ENCODE assay signal across 8 cellular contexts in genomic region chr10:30502266-30503058, GRCh38.
DNase-seq lines count a peak whose midpoint lies in the region; ATAC-seq and TF ChIP-seq lines count a peak whose summit lies in the region.

No MANE protein-coding gene starts in this region.

- ATAC-seq in GM19328 (IDR thresholded peaks at IDR 0.05; ENCODE audit: unreplicated experiment) (peak; percentile 57), HG03196 (IDR thresholded peaks at IDR 0.05; ENCODE audit: unreplicated experiment) (peak; percentile 57), T-helper 17 cell (peak; percentile 84), left lung (peak; percentile 54), HG03439 (IDR thresholded peaks at IDR 0.05; ENCODE audit: unreplicated experiment) (no peak)

- H3K4me3 Mint-ChIP-seq in T-helper 17 cell = peak overlapping the region; percentile 63

- peak overlapping the region in 1 of 2 donors; percentile 16 for H3K27ac ChIP-seq in left lung

- no peaks in the 10 kb centered on the region for H3K27me3 Mint-ChIP-seq in T-helper 17 cell

- intact Hi-C loops in left lung (cut with DNase I) = no loop called here

- DNase-seq in Daoy (ENCODE audit: low read depth) (peak; percentile 45), T-helper 17 cell (no peak), left lung (no peak), NCI-H2029 (lab: John Stamatoyannopoulos, UW) (no peak), dermis blood vessel endothelial cell (no peak)

- H3K9me3 ChIP-seq in T-helper 17 cell (ENCODE audit: control insufficient read depth, low read length, poor library complexity, severe bottlenecking) (no peaks in the 10 kb centered on the region), left lung (no peaks in the 10 kb centered on the region)

- no peaks in the 10 kb centered on the region for H3K36me3 ChIP-seq in left lung

- H3K4me3 ChIP-seq in left lung = no peak overlapping the region

- no peak for TF ChIP-seq CTCF in left lung (IDR thresholded peaks at IDR 0.05)

- H3K4me1 ChIP-seq in left lung = peaks cover 0 to 59% of the 10 kb centered on the region in 2 donors

- H3K27ac Mint-ChIP-seq in T-helper 17 cell = peak overlapping the region; percentile 78

- no peaks in the 10 kb centered on the region for H3K36me3 Mint-ChIP-seq in T-helper 17 cell (ENCODE audit: low read depth)

- peaks cover 33% of the 10 kb centered on the region for H3K4me1 Mint-ChIP-seq in T-helper 17 cell

- no peaks in the 10 kb centered on the region for H3K27me3 ChIP-seq in left lung
